1 cellular context compared by ENCODE assay signal in genomic region chr22:43005106-43005505, GRCh38.
TF ChIP-seq lines count a peak whose summit lies in the region.

No MANE protein-coding gene starts in this region.

TF ChIP-seq in WTC11, 78 proteins besides CTCF, POLR2A, EP300 and RAD21 (continued from another document):
- TF ChIP-seq, protein P1, sequence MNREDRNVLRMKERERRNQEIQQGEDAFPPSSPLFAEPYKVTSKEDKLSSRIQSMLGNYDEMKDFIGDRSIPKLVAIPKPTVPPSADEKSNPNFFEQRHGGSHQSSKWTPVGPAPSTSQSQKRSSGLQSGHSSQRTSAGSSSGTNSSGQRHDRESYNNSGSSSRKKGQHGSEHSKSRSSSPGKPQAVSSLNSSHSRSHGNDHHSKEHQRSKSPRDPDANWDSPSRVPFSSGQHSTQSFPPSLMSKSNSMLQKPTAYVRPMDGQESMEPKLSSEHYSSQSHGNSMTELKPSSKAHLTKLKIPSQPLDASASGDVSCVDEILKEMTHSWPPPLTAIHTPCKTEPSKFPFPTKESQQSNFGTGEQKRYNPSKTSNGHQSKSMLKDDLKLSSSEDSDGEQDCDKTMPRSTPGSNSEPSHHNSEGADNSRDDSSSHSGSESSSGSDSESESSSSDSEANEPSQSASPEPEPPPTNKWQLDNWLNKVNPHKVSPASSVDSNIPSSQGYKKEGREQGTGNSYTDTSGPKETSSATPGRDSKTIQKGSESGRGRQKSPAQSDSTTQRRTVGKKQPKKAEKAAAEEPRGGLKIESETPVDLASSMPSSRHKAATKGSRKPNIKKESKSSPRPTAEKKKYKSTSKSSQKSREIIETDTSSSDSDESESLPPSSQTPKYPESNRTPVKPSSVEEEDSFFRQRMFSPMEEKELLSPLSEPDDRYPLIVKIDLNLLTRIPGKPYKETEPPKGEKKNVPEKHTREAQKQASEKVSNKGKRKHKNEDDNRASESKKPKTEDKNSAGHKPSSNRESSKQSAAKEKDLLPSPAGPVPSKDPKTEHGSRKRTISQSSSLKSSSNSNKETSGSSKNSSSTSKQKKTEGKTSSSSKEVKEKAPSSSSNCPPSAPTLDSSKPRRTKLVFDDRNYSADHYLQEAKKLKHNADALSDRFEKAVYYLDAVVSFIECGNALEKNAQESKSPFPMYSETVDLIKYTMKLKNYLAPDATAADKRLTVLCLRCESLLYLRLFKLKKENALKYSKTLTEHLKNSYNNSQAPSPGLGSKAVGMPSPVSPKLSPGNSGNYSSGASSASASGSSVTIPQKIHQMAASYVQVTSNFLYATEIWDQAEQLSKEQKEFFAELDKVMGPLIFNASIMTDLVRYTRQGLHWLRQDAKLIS (CRISPR knock-in tag; IDR thresholded peaks at IDR 0.05; ENCODE audit: borderline replicate concordance), result no peak
